8 cellular contexts compared by ENCODE assay signal in genomic region chr2:46967022-46967591, GRCh38. TPM values are rescaled to one million over a fixed set of nuclear protein-coding genes. Genes with fewer than 3 reads are reported as not detected.
DNase-seq lines count a peak whose midpoint lies in the region; ATAC-seq and TF ChIP-seq lines count a peak whose summit lies in the region.
"Not testable (repeated sequence)": the region's sequence is repeated elsewhere in the genome, so short reads cannot be mapped to it uniquely, and the experiment has no call there.

No MANE protein-coding gene starts in this region.

- H3K4me3 ChIP-seq in MM.1S (ENCODE audit: low read length) = peak overlapping the region; percentile 23; the same call in 1 of the 2 replicates
- H3K4me3 ChIP-seq in fibroblast of pulmonary artery (replicated peaks; ENCODE audit: low read depth, low read length); left lung; aorta (ENCODE audit: low read length in 2 of 2): not testable (repeated sequence)

- H3K36me3 Mint-ChIP-seq in MCF 10A (ENCODE audit: insufficient read depth, unreplicated experiment) = not testable (repeated sequence)

- BruUV-seq in MCF 10A (replicated peaks; lab: Mats Ljungman, UMichigan) = not testable (repeated sequence)

- DNase-seq in ELR (ENCODE audit: low read depth) = peak; percentile 96
- DNase-seq in MM.1S = peak; percentile 60
- peak; percentile 100 for DNase-seq in SIG-M5 treated with dmso at 0.1 percent for 504 hours (lab: John Stamatoyannopoulos, UW; ENCODE audit: unreplicated experiment)
- DNase-seq in MCF 10A (ENCODE audit: unreplicated experiment) = peak; percentile 97
- peak; percentile 99 for DNase-seq in fibroblast of pulmonary artery (ENCODE audit: low read depth)
- peak in 1 of 2 donors; percentile 66 for DNase-seq in left lung
- peak; percentile 96 for DNase-seq in renal cortical epithelial cell (ENCODE audit: low read depth)
- DNase-seq in aorta = peak in 1 of 2 donors; percentile 72

- H3K9me3 Mint-ChIP-seq in MCF 10A (ENCODE audit: unreplicated experiment) = not testable (repeated sequence)

- peaks cover 36% of the 10 kb centered on the region for H3K4me1 ChIP-seq in MM.1S (ENCODE audit: low read length)
- H3K4me1 ChIP-seq in left lung = peaks cover 29 to 80% of the 10 kb centered on the region in 2 donors
- not testable (repeated sequence) for H3K4me1 ChIP-seq in aorta (ENCODE audit: control insufficient read depth in 1 of 2, insufficient read depth in 2 of 2, low read length in 2 of 2)

- not testable (repeated sequence) for H3K9me2 ChIP-seq in MM.1S (replicated peaks; ENCODE audit: insufficient read depth, low read length)

- peak overlapping the region; percentile 84; the same call in 1 of the 2 replicates for H3K4me2 ChIP-seq in MM.1S (ENCODE audit: low read depth, low read length)

- peaks cover 19% of the 10 kb centered on the region for H3F3A ChIP-seq in MM.1S (ENCODE audit: insufficient read depth, low read length)

- peak overlapping the region; percentile 50; the same call in 1 of the 2 replicates for H3K9ac ChIP-seq in MM.1S (ENCODE audit: low read length)

- H3K4me3 Mint-ChIP-seq in MCF 10A (ENCODE audit: unreplicated experiment) = peak overlapping the region; percentile 64

- H3K27me3 ChIP-seq in MM.1S (replicated peaks; ENCODE audit: insufficient read depth, low read length); left lung; aorta (ENCODE audit: control insufficient read depth in 1 of 2, insufficient read depth in 2 of 2, low read length in 1 of 2): not testable (repeated sequence)

- POLR2A ChIA-PET in MCF 10A (lab: Yijun Ruan, JAX) = interaction anchor here (0.6 to 3.1 kb wide), 8 partner anchors 18 to 206 kb away, joined by 3 to 30 read pairs (median 5); partner anchors contain the start of gene MCFD2

- not testable (repeated sequence) for TF ChIP-seq CTCF in MM.1S (IDR thresholded peaks at IDR 0.05; ENCODE audit: low read length); MCF 10A (IDR thresholded peaks at IDR 0.05; ENCODE audit: unreplicated experiment); fibroblast of pulmonary artery (IDR thresholded peaks at IDR 0.05; ENCODE audit: low read length, missing control alignments); left lung (IDR thresholded peaks at IDR 0.05)

- not testable (repeated sequence) for H4K20me1 ChIP-seq in MM.1S (ENCODE audit: insufficient read depth, low read length)

- peaks cover 47% of the 10 kb centered on the region for H3K4me1 Mint-ChIP-seq in MCF 10A (ENCODE audit: insufficient read depth, unreplicated experiment)

- intact Hi-C loops in MCF 10A (cut with micrococcal nuclease) = loop anchor here (1.0 kb wide), 2 partner anchors 18 to 51 kb away; no protein-coding TSS in a partner anchor
- intact Hi-C loops in left lung (cut with DNase I) = not testable (repeated sequence)
- intact Hi-C loops in aorta (cut with DNase I) = loop anchor here in 1 of 2 donors (5.0 kb wide), 1 partner anchor 50 kb away; the partner anchor contains the start of gene MCFD2

- CTCF ChIA-PET in MCF 10A (lab: Yijun Ruan, JAX) = interaction anchor here (0.7 kb wide), 1 partner anchor 334 kb away, joined by 3 read pairs; no protein-coding TSS in a partner anchor

- 56 to 57% methylated on average over 12 of the region's 12 CpGs for WGBS in aorta, 2 donors

- H3K79me2 ChIP-seq in MM.1S (ENCODE audit: low read length) = peaks cover 97% of the 10 kb centered on the region

- not testable (repeated sequence) for H3K27me3 Mint-ChIP-seq in MCF 10A (ENCODE audit: insufficient read depth, unreplicated experiment)

- not testable (repeated sequence) for H3K9me3 ChIP-seq in MM.1S (replicated peaks; ENCODE audit: insufficient read depth, low read length); left lung; aorta (ENCODE audit: control insufficient read depth, low read length)

- ATAC-seq in left lung = peak; percentile 76
- peak; percentile 85 for ATAC-seq in aorta (ENCODE audit: low FRiP score)

- H2AFZ ChIP-seq in MM.1S (ENCODE audit: low read length) = not testable (repeated sequence)

- H3K27ac Mint-ChIP-seq in MCF 10A (ENCODE audit: low read depth, unreplicated experiment) = peak overlapping the region; percentile 94

- H3K36me3 ChIP-seq in MM.1S (replicated peaks; ENCODE audit: insufficient read depth, low read length); left lung; aorta (ENCODE audit: control insufficient read depth in 1 of 2, insufficient read depth in 2 of 2, low read length in 1 of 2): not testable (repeated sequence)

- H3K27ac ChIP-seq in MM.1S (ENCODE audit: low read length) (peak overlapping the region; percentile 87), left lung (peak overlapping the region; percentile 88 to 90), aorta (ENCODE audit: low read depth in 1 of 2, low read length in 2 of 2) (peak overlapping the region in 1 of 2 donors; percentile 47)

RNA-seq across cellular contexts. Expression of gene TTC7A, which starts 26.1 kb away (rescaled TPM):
- total RNA-seq in MCF 10A (2022) (23.2 and 24.8 TPM in 2 replicates), left lung (10 to 100 TPM; 43.3 to 53.4 TPM), renal cortical epithelial cell (19.8 and 30.7 TPM in 2 replicates), aorta (10 to 100 TPM; 29.7 to 53.2 TPM)
- polyA plus RNA-seq in aorta = 10 to 100 TPM; 12.0 to 24.3 TPM

RNA-seq across cellular contexts. Expression of gene MCFD2, which starts 51.5 kb away (rescaled TPM):
- total RNA-seq in MCF 10A (2022) = 157 and 238 TPM in 2 replicates
- total RNA-seq in left lung = 100 to 1,000 TPM in 1 of 2 donors, 10 to 100 TPM in 1; 78.0 to 121 TPM
- total RNA-seq in renal cortical epithelial cell = 90.1 and 103 TPM in 2 replicates
- total RNA-seq in aorta = 100 to 1,000 TPM; 122 to 165 TPM
- 10 to 100 TPM; 50.1 to 53.3 TPM for polyA plus RNA-seq in aorta
